9 cellular contexts compared by ENCODE assay signal in genomic region chr17:15341385-15341849, GRCh38. TPM values are rescaled to one million over a fixed set of nuclear protein-coding genes. Genes with fewer than 3 reads are reported as not detected.
DNase-seq lines count a peak whose midpoint lies in the region; ATAC-seq and TF ChIP-seq lines count a peak whose summit lies in the region.
"Had no signal": no experiment of that assay in that cellular context is flagged by ENCODE, and none has a peak within 500 bp of the region (broad histone marks: within the 10 kb centered on the region; RNA-seq: fewer than 3 reads in every experiment).

TSS of gene TEKT3 (minus strand) at chr17:15341597. CDS start at chr17:15331585, 10,012 bp downstream.

- TF ChIP-seq CTCF in GM06990 (IDR thresholded peaks at IDR 0.05; ENCODE audit: insufficient read depth, low read length, poor library complexity, severe bottlenecking): no peak
- no peak for TF ChIP-seq CTCF in choroid plexus epithelial cell (conservative IDR thresholded peaks at IDR 0.05; ENCODE audit: low read depth, low read length)
- no peak for TF ChIP-seq CTCF in gastrocnemius medialis (IDR thresholded peaks at IDR 0.05 in 4 of 5, conservative IDR thresholded peaks at IDR 0.05 in 1 of 5)
- no peak for TF ChIP-seq CTCF in GM10266 (IDR thresholded peaks at IDR 0.05; ENCODE audit: control insufficient read depth, insufficient read depth, low read depth, missing control alignments)

- TF ChIP-seq POLR2A in gastrocnemius medialis (IDR thresholded peaks at IDR 0.05): peak in 1 of 2 donors; percentile 22

- H3K4me3 ChIP-seq in GM06990 (replicated peaks; ENCODE audit: low read depth, low read length): no peak within 1 kb of the TSS
- H3K4me3 ChIP-seq in choroid plexus epithelial cell (ENCODE audit: low read depth, low read length): peak within 1 kb of the TSS; percentile 56
- peak within 1 kb of the TSS; percentile 41 to 65 (median 58) for H3K4me3 ChIP-seq in gastrocnemius medialis
- H3K4me3 ChIP-seq: SK-N-MC had no signal

- H3K36me3 ChIP-seq in GM06990 (ENCODE audit: control insufficient read depth, insufficient read depth, low read length) (no peaks in the 10 kb centered on the region), gastrocnemius medialis (no peaks in the 10 kb centered on the region)

- H3K27ac ChIP-seq in gastrocnemius medialis: no peak within 1 kb of the TSS
- H3K27ac ChIP-seq: SK-N-MC had no signal

- no peaks in the 10 kb centered on the region for H3K4me1 ChIP-seq in gastrocnemius medialis

- H3K9me3 ChIP-seq in gastrocnemius medialis: no peaks in the 10 kb centered on the region

- ATAC-seq in gastrocnemius medialis (peak; percentile 92 to 98), HG02870 (IDR thresholded peaks at IDR 0.05; ENCODE audit: unreplicated experiment) (no peak), GM18909 (IDR thresholded peaks at IDR 0.05; ENCODE audit: poor library complexity, unreplicated experiment) (no peak)

- in situ Hi-C loops in gastrocnemius medialis (cut with MboI; ENCODE audit: low sequenced_read_pairs in 4 of 4): no loop called here

- H3K27me3 ChIP-seq in GM06990 (replicated peaks; ENCODE audit: control insufficient read depth, insufficient read depth, low read length) (no peaks in the 10 kb centered on the region), gastrocnemius medialis (peaks cover 0 to 6% (median 0%) of the 10 kb centered on the region in 3 donors)

- intact Hi-C loops in gastrocnemius medialis (cut with DNase I; ENCODE audit: low total_unique reads): no loop called here

- DNase-seq in GM06990 (ENCODE audit: extremely low read depth, insufficient read length): peak; percentile 1
- DNase-seq in NCI-H460 (ENCODE audit: extremely low read depth, low read depth): peak; percentile 56
- DNase-seq in choroid plexus epithelial cell (ENCODE audit: low read depth): peak; percentile 82
- peak; percentile 98 for DNase-seq in iPS-NIHi7 (ENCODE audit: extremely low spot score)
- DNase-seq in gastrocnemius medialis: peak; percentile 71 to 85
- no peak for DNase-seq in GM10266 (ENCODE audit: extremely low spot score)

RNA-seq across cellular contexts. Expression of gene TEKT3, which starts in this region (rescaled TPM):
- total RNA-seq in NCI-H460 (2014; rRNA removed; shearing (Covaris generic)): not detected in 2 replicates
- polyA plus RNA-seq in NCI-H460 (2014; cell fraction: nucleus; rRNA removed): not detected in 2 replicates
- total RNA-seq in gastrocnemius medialis: not detected

Comparison
In these comparisons a context has a peak if more than half of its experiments do, and no peak if none do; other contexts are left out.
1. Peak in DNase-seq in NCI-H460; RNA of the gene not detected or under 1 TPM.
2. Peak in DNase-seq, ATAC-seq and H3K4me3 ChIP-seq in gastrocnemius medialis; RNA of the gene not detected or under 1 TPM.